Comparison of ENCODE assay signal across 14 cellular contexts in genomic region chr4:21209854-21210253, GRCh38.
A peak's percentile ranks its signal among the peaks of the same experiment; 100 is the strongest.
DNase-seq lines count a peak whose midpoint lies in the region; TF ChIP-seq lines count a peak whose summit lies in the region.
"Had no signal": no experiment of that assay in that cellular context is flagged by ENCODE, and none has a peak within 500 bp of the region (broad histone marks: within the 10 kb centered on the region; RNA-seq: fewer than 3 reads in every experiment).

No MANE protein-coding gene starts in this region.

- DNase-seq in DMS53 (lab: John Stamatoyannopoulos, UW), result peak; percentile 54
- peak; percentile 15 for DNase-seq in RKO (ENCODE audit: low spot score)
- DNase-seq in foreskin melanocyte, result peak; percentile 8
- no peak for DNase-seq in sigmoid colon
- no peak for DNase-seq in colonic mucosa
- DNase-seq in NK-92 treated with Interleukin-12 subunit alpha and Interleukin-12 subunit beta, amount 100 ng/mL, for 24 hours (lab: John Stamatoyannopoulos, UW), result no peak
- no peak for DNase-seq in HUDEP-2 (lab: John Stamatoyannopoulos, UW; ENCODE audit: unreplicated experiment in 76 of 76)
- DNase-seq: ACHN; BE2C; CD4-positive, alpha-beta memory T cell; GM23248; HCEC 1CT; IMR-90 had no signal

- H3K27ac ChIP-seq in sigmoid colon (no peak overlapping the region), colonic mucosa (no peak overlapping the region)
- H3K27ac ChIP-seq: GM23248 had no signal

- no peak for TF ChIP-seq POLR2A in sigmoid colon (IDR thresholded peaks at IDR 0.05)

- H3K4me1 ChIP-seq in sigmoid colon (no peaks in the 10 kb centered on the region), colonic mucosa (no peaks in the 10 kb centered on the region)

- TF ChIP-seq EP300 in sigmoid colon (IDR thresholded peaks at IDR 0.05), result no peak

- intact Hi-C loops in sigmoid colon (cut with DNase I) (no loop called here), colonic mucosa (cut with DNase I) (no loop called here)

- H3K4me3 ChIP-seq in sigmoid colon (no peak overlapping the region), colonic mucosa (no peak overlapping the region)
- H3K4me3 ChIP-seq: GM23248, K562 had no signal

- no peak for TF ChIP-seq CTCF in sigmoid colon (IDR thresholded peaks at IDR 0.05)
- TF ChIP-seq CTCF in colonic mucosa (IDR thresholded peaks at IDR 0.05), result no peak

- WGBS in sigmoid colon, 2 donors, result 12 to 18% methylated on average over 2 of the region's 2 CpGs

- no peaks in the 10 kb centered on the region for H3K9me3 ChIP-seq in sigmoid colon
- H3K9me3 ChIP-seq in colonic mucosa, result no peaks in the 10 kb centered on the region
- H3K9me3 ChIP-seq: BE2C had no signal

- H3K27me3 ChIP-seq in sigmoid colon (no peaks in the 10 kb centered on the region), colonic mucosa (no peaks in the 10 kb centered on the region)
- H3K27me3 ChIP-seq: BE2C had no signal

- no peak overlapping the region for H3K9ac ChIP-seq in colonic mucosa (ENCODE audit: low read depth in 2 of 2, low read length in 2 of 2)
- H3K9ac ChIP-seq: GM23248 had no signal

- no peaks in the 10 kb centered on the region for H3K36me3 ChIP-seq in sigmoid colon
- no peaks in the 10 kb centered on the region for H3K36me3 ChIP-seq in colonic mucosa
- H3K36me3 ChIP-seq: BE2C had no signal

Comparison
In these comparisons a context has a peak if more than half of its experiments do, and no peak if none do; other contexts are left out.
1. DNase-seq: peak in DMS53 (single experiment), RKO (single experiment) and foreskin melanocyte (single experiment); none in sigmoid colon (single experiment), colonic mucosa (single experiment), NK-92 treated with Interleukin-12 subunit alpha and Interleukin-12 subunit beta, amount 100 ng/mL, for 24 hours (single experiment) and HUDEP-2 (0 of 76).